9 cellular contexts compared by ENCODE assay signal in the genomic region with DNA sequence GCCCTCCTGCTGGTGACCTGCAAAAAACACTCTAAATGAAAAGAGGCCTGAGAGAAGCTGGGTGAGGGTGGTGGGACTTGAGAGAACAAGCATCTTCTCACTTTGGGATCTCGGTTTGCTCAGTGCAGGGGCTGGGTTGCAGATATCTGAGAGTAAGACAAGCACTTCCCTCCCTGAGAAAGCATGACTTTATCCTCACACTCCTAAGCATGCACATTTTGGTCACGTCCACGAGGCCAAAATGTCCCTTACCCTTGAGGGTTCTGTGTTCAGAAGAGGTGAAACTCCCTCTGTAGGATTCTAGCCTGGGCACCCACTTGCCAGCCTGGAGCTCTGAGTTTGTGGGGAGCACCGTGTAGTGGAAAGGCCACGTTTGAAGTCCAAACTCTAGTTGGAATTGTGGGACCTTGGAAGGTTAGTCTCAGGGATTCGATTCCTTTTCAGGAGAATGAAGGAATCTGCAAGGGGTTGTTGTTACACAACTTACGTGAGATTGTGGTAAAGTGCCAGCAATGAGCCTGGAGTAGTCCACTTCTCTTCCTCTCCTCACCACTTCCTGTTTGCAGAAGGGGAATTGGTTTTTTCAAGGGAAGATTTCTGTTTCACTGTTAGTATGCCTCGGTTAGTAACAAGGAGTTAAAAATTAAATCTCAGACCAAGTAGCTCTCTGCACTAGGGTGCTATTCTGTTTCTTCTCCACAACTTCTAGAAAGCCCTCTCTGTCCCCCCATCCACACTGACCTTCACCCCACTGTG. TPM values are rescaled to one million over a fixed set of nuclear protein-coding genes. Genes with fewer than 3 reads are reported as not detected.
DNase-seq lines count a peak whose midpoint lies in the region; TF ChIP-seq lines count a peak whose summit lies in the region.
"Had no signal": no experiment of that assay in that cellular context is flagged by ENCODE, and none has a peak within 500 bp of the region (broad histone marks: within the 10 kb centered on the region; RNA-seq: fewer than 3 reads in every experiment).

No MANE protein-coding gene starts in this region.

- no peaks in the 10 kb centered on the region for H3K36me3 Mint-ChIP-seq in CD4-positive, alpha-beta memory T cell

- intact Hi-C loops in CD4-positive, alpha-beta memory T cell (cut with micrococcal nuclease): no loop called here

- H4K20me1 ChIP-seq in smooth muscle cell (ENCODE audit: low read depth): no peaks in the 10 kb centered on the region

- TF ChIP-seq CTCF in GM20000 (IDR thresholded peaks at IDR 0.05; ENCODE audit: extremely low read depth, missing control alignments): no peak
- no peak for TF ChIP-seq CTCF in smooth muscle cell (IDR thresholded peaks at IDR 0.05; ENCODE audit: borderline replicate concordance, insufficient read depth, poor library complexity, severe bottlenecking)

- H3K27ac Mint-ChIP-seq in CD4-positive, alpha-beta memory T cell: peak overlapping the region in 5 of 7 donors; percentile 38 to 84 (median 57)

- H3K9me3 Mint-ChIP-seq in CD4-positive, alpha-beta memory T cell: no peaks in the 10 kb centered on the region

- H3K27me3 ChIP-seq in CD4-positive, alpha-beta memory T cell (ENCODE audit: insufficient read depth, low read length): no peaks in the 10 kb centered on the region
- H3K27me3 ChIP-seq in smooth muscle cell (ENCODE audit: low read depth): peaks cover 41% of the 10 kb centered on the region

- H3K36me3 ChIP-seq in CD4-positive, alpha-beta memory T cell (ENCODE audit: insufficient read depth, low read length): no peaks in the 10 kb centered on the region
- H3K36me3 ChIP-seq in smooth muscle cell (ENCODE audit: low read depth): no peaks in the 10 kb centered on the region
- H3K36me3 ChIP-seq: heart right ventricle had no signal

- POLR2A ChIA-PET in CD4-positive, alpha-beta memory T cell (lab: Charles Lee; ENCODE audit: partially characterized antibody): interaction anchor here (0.6 kb wide), 1 partner anchor 156 kb away, joined by 3 read pairs; no protein-coding TSS in a partner anchor

- no peak overlapping the region for H3K27ac ChIP-seq in CD4-positive, alpha-beta memory T cell (ENCODE audit: low read depth, low read length)
- H3K27ac ChIP-seq in smooth muscle cell (ENCODE audit: low read depth): no peak overlapping the region
- H3K27ac ChIP-seq: heart right ventricle had no signal

- no peak overlapping the region for H2AFZ ChIP-seq in smooth muscle cell (ENCODE audit: low read depth)

- no peaks in the 10 kb centered on the region for H3F3A ChIP-seq in smooth muscle cell (ENCODE audit: low read depth)

- H3K9me3 ChIP-seq in CD4-positive, alpha-beta memory T cell (ENCODE audit: control insufficient read depth in 1 of 2, low read length in 2 of 2): no peaks in the 10 kb centered on the region
- no peaks in the 10 kb centered on the region for H3K9me3 ChIP-seq in smooth muscle cell (replicated peaks; ENCODE audit: low read depth)
- H3K9me3 ChIP-seq: heart right ventricle had no signal

- 83% methylated on average over 8 of the region's 8 CpGs for WGBS in smooth muscle cell (ENCODE audit: low lambda C conversion rate)

- peaks cover 19% of the 10 kb centered on the region for H3K4me1 ChIP-seq in CD4-positive, alpha-beta memory T cell (ENCODE audit: insufficient read depth, low read length)
- H3K4me1 ChIP-seq in smooth muscle cell (ENCODE audit: low read depth): no peaks in the 10 kb centered on the region

- CTCF ChIA-PET in CD4-positive, alpha-beta memory T cell (lab: Charles Lee; ENCODE audit: partially characterized antibody): interaction anchor here (0.7 to 1.3 kb wide), 3 partner anchors 13 to 33 kb away, joined by 3 to 10 read pairs (median 4); no protein-coding TSS in a partner anchor

- peaks cover 16 to 27% (median 20%) of the 10 kb centered on the region in 4 donors for H3K4me1 Mint-ChIP-seq in CD4-positive, alpha-beta memory T cell

- H3K4me3 ChIP-seq in CD4-positive, alpha-beta memory T cell (ENCODE audit: low read length in 2 of 2): no peak overlapping the region
- H3K4me3 ChIP-seq in smooth muscle cell: no peak overlapping the region
- H3K4me3 ChIP-seq: heart right ventricle had no signal

- H3K4me3 Mint-ChIP-seq in CD4-positive, alpha-beta memory T cell: peak overlapping the region in 7 of 8 donors; percentile 10 to 69 (median 51)

- H3K27me3 Mint-ChIP-seq in CD4-positive, alpha-beta memory T cell: peaks cover under 1 to 6% of the 10 kb centered on the region in 2 donors

- no peak for DNase-seq in CD4-positive, alpha-beta memory T cell
- DNase-seq in GM20000 (ENCODE audit: low spot score) (peak; percentile 31), NCI-H2029 (lab: John Stamatoyannopoulos, UW) (peak; percentile 13), glomerular visceral epithelial cell (ENCODE audit: extremely low spot score) (peak; percentile 64), smooth muscle cell (lab: John Stamatoyannopoulos, UW; ENCODE audit: unreplicated experiment) (no peak), NCI-H146 (lab: John Stamatoyannopoulos, UW) (no peak), NCI-H774 (lab: John Stamatoyannopoulos, UW) (no peak), LoVo (ENCODE audit: low spot score) (no peak)
- DNase-seq: heart right ventricle had no signal

- H3K79me2 ChIP-seq in smooth muscle cell (ENCODE audit: low read depth): no peaks in the 10 kb centered on the region

- H3K9ac ChIP-seq in smooth muscle cell (ENCODE audit: low read depth): no peak overlapping the region

- no peak overlapping the region for H3K4me2 ChIP-seq in smooth muscle cell

RNA-seq across cellular contexts. Expression of a gene that starts 3.0 kb away (rescaled TPM):
- not detected for total RNA-seq in CD4-positive, alpha-beta memory T cell
- polyA plus RNA-seq in CD4-positive, alpha-beta memory T cell: not detected
- not detected in 2 replicates for total RNA-seq in smooth muscle cell
- polyA plus RNA-seq in smooth muscle cell: not detected in 2 replicates
- total RNA-seq: heart right ventricle had no signal
- polyA plus RNA-seq: heart right ventricle had no signal

RNA-seq across cellular contexts. Expression of a gene that starts 21.0 kb away (rescaled TPM):
- total RNA-seq in CD4-positive, alpha-beta memory T cell: not detected
- not detected for polyA plus RNA-seq in CD4-positive, alpha-beta memory T cell
- not detected in 2 replicates for total RNA-seq in smooth muscle cell
- polyA plus RNA-seq in smooth muscle cell: not detected in 2 replicates

RNA-seq across cellular contexts. Expression of a gene that starts 45.5 kb away (rescaled TPM):
- 100 to 1,000 TPM; 554 to 588 TPM for total RNA-seq in CD4-positive, alpha-beta memory T cell
- 100 to 1,000 TPM; 493 to 558 TPM for polyA plus RNA-seq in CD4-positive, alpha-beta memory T cell
- not detected in 2 replicates for total RNA-seq in smooth muscle cell
- 1.6 and 4.0 TPM in 2 replicates for polyA plus RNA-seq in smooth muscle cell

Comparison
In these comparisons a context has a peak if more than half of its experiments do, and no peak if none do; other contexts are left out.
1. DNase-seq: peak in GM20000 (single experiment), NCI-H2029 (single experiment) and glomerular visceral epithelial cell (single experiment); none in CD4-positive, alpha-beta memory T cell (0 of 5), smooth muscle cell (single experiment), NCI-H146 (single experiment), NCI-H774 (single experiment) and LoVo (single experiment).
2. RNA of a gene that starts 45.5 kb away (total RNA-seq): 554 to 588 TPM in CD4-positive, alpha-beta memory T cell; not detected in smooth muscle cell; every median in the first group is over 100 times any median in the second.